In the genomic region with DNA sequence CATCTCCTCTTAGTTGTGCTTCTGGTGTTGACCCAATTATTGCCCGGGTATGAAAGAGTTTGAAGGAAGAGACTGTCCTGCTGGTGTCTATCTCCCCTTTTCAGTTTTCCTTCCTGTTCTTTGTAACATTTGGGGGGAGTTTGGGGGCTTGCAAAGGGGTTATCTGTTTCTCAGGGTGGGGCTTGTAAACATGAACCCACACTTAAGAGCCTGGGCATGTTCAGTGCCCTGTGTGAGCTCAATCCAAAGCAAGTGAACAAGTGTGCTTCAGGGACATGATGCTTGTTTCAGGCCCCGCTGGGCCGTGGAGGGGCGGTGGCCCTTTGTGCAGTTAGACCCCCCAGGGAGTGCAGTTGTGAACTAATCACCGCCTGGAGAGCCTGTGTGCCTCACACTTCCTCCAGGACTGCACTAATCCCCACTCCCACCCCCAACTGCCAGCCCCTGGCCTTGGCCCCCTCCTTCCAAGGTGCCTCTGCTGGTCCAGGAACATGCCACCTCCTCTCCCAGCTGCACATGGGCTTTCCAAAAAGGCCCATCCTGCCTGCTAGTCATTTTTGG, we compare ENCODE assay signal across 12 cellular contexts. TPM values are rescaled to one million over a fixed set of nuclear protein-coding genes. Genes with fewer than 3 reads are reported as not detected.
DNase-seq lines count a peak whose midpoint lies in the region; ATAC-seq and TF ChIP-seq lines count a peak whose summit lies in the region.
"Had no signal": no experiment of that assay in that cellular context is flagged by ENCODE, and none has a peak within 500 bp of the region (broad histone marks: within the 10 kb centered on the region; RNA-seq: fewer than 3 reads in every experiment).

No MANE protein-coding gene starts in this region.

- no peak for TF ChIP-seq EP300 in stomach (IDR thresholded peaks at IDR 0.05)

- no peak overlapping the region for H2AFZ ChIP-seq in GM23248

- H4K20me1 ChIP-seq in GM23248 (ENCODE audit: insufficient read depth) = no peaks in the 10 kb centered on the region

- no peak overlapping the region for H3K9ac ChIP-seq in GM23248

- H3K4me3 ChIP-seq in stomach (no peak overlapping the region), GM23248 (no peak overlapping the region)

- ATAC-seq in HG03432 (IDR thresholded peaks at IDR 0.05; ENCODE audit: unreplicated experiment) (no peak), GM21528 (IDR thresholded peaks at IDR 0.05; ENCODE audit: low FRiP score, unreplicated experiment) (no peak)
- ATAC-seq: T-cell had no signal

- H3K9me3 ChIP-seq in stomach = no peaks in the 10 kb centered on the region
- H3K9me3 ChIP-seq in GM23248 (ENCODE audit: low read depth) = no peaks in the 10 kb centered on the region

- TF ChIP-seq CTCF in VCaP (conservative IDR thresholded peaks at IDR 0.05) (no peak), stomach (IDR thresholded peaks at IDR 0.05) (no peak)

- H3K36me3 ChIP-seq in stomach (no peaks in the 10 kb centered on the region), GM23248 (ENCODE audit: low read depth) (no peaks in the 10 kb centered on the region)

- H3K27me3 ChIP-seq in stomach (no peaks in the 10 kb centered on the region), GM23248 (replicated peaks; ENCODE audit: insufficient read depth) (no peaks in the 10 kb centered on the region)

- intact Hi-C loops in stomach (cut with DNase I; ENCODE audit: low total_unique reads) = no loop called here

- no peak for TF ChIP-seq POLR2A in stomach (IDR thresholded peaks at IDR 0.05)

- H3K79me2 ChIP-seq in GM23248 (ENCODE audit: insufficient read depth) = peaks cover 100% of the 10 kb centered on the region

- H3F3A ChIP-seq in GM23248 (ENCODE audit: insufficient read depth) = peaks cover 15% of the 10 kb centered on the region; the same call in 1 of the 2 replicates

- H3K4me1 ChIP-seq in stomach = peaks cover 96 to 100% (median 98%) of the 10 kb centered on the region in 4 donors
- peaks cover 41% of the 10 kb centered on the region for H3K4me1 ChIP-seq in GM23248 (ENCODE audit: insufficient read depth)

- in situ Hi-C loops in GM23248 (cut with MboI) = no loop called here

- no peak overlapping the region for H3K4me2 ChIP-seq in GM23248 (ENCODE audit: unreplicated experiment)

- H3K27ac ChIP-seq in VCaP = peak overlapping the region; percentile 28
- peak overlapping the region; percentile 58 to 85 (median 80) for H3K27ac ChIP-seq in stomach
- H3K27ac ChIP-seq in GM23248 = no peak overlapping the region

- DNase-seq in NCI-H2029 treated with DMSO at 0.1 percent for 48 hours (lab: John Stamatoyannopoulos, UW) (peak; percentile 26), NCI-H2029 (lab: John Stamatoyannopoulos, UW) (no peak), kidney tubule cell (ENCODE audit: low spot score) (peak; percentile 54), stomach (no peak), GM23248 (no peak)
- DNase-seq: ACHN; activated T-cell treated with anti-CD3 and anti-CD28 coated beads, Interleukin-2, amount 50 U/mL, for 1 hour; stimulated activated CD4-positive, alpha-beta T cell treated with anti-CD3 and anti-CD28 coated beads, Interleukin-4, amount 100 ng/mL, for 1 hour; T-cell had no signal

- no peaks in the 10 kb centered on the region for H3K9me2 ChIP-seq in GM23248 (ENCODE audit: insufficient read depth)

- WGBS in stomach, 5 donors = 29 to 60% (median 49%) methylated on average over 5 of the region's 5 CpGs
- WGBS in GM23248 (ENCODE audit: low coverage in 1 of 2, low lambda C conversion rate in 2 of 2, missing lambda C conversion rate in 2 of 2), 2 experiments = 94 to 100% methylated on average over 3 to 5 of the region's 5 CpGs

RNA-seq across cellular contexts. Expression of a gene that starts 58.1 kb away (rescaled TPM):
- 100 to 1,000 TPM in 1 of 5 donors, 10 to 100 TPM in 4; 39.7 to 125 (median 61.8) TPM for total RNA-seq in stomach
- polyA plus RNA-seq in stomach (1 to 10 TPM; 4.0 to 8.2 (median 5.2) TPM), GM23248 (2016; fragmentation: Nextera tagmentation; extraction: Ambion mirVana) (6.4 and 7.5 TPM in 2 replicates)
- 9.4 and 12.4 TPM in 2 replicates for total RNA-seq in GM23248 (2014; rRNA removed; shearing (Covaris generic))

Comparison
In these comparisons a context has a peak if more than half of its experiments do, and no peak if none do; other contexts are left out.
1. DNase-seq: peak in NCI-H2029 treated with DMSO at 0.1 percent for 48 hours (single experiment) and kidney tubule cell (single experiment); none in NCI-H2029 (single experiment), stomach (single experiment) and GM23248 (single experiment).